ENCODE assay signal across 7 cellular contexts in the genomic region with DNA sequence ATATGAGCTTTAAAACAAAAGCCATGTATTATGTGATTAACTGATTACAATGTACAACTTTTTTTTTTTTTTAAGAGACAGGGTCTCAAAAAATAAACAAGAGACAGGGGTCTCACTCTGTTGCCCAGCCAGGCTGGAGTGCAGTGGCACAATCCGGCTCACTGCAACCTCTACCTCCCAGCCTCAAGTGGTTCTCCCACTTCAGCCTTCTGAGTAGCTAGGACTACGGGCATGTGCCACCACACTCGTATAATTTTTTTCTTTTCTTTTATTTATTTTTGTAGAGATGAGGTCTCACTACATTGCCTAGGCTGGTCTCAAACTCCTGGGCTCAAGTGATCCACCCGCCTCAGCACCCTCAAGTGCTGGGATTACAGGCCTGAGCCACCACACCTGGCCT.
"Had no signal": no experiment of that assay in that cellular context is flagged by ENCODE, and none has a peak within 500 bp of the region (broad histone marks: within the 10 kb centered on the region; RNA-seq: fewer than 3 reads in every experiment).

No MANE protein-coding gene starts in this region.

- H3K4me3 ChIP-seq: GM23248, HAP-1 had no signal

- H3K27ac ChIP-seq: GM23248, HL-60 had no signal

- H3K9me3 ChIP-seq: HAP-1 had no signal

- H3K36me3 ChIP-seq: HAP-1 had no signal

- H3K36me3 Mint-ChIP-seq: IgD-negative memory B cell had no signal

- H3K9me3 Mint-ChIP-seq: IgD-negative memory B cell had no signal

- H3K27me3 Mint-ChIP-seq: IgD-negative memory B cell had no signal

- DNase-seq: GM23248, GOT3, H7, KBM-7 had no signal

- H3K4me3 Mint-ChIP-seq: IgD-negative memory B cell had no signal

- H3K4me1 ChIP-seq: HAP-1 had no signal
